ENCODE assay signal across 12 cellular contexts in genomic region chr2:168198476-168199192, GRCh38. TPM values are rescaled to one million over a fixed set of nuclear protein-coding genes. Genes with fewer than 3 reads are reported as not detected.
DNase-seq lines count a peak whose midpoint lies in the region; ATAC-seq and TF ChIP-seq lines count a peak whose summit lies in the region.
"Had no signal": no experiment of that assay in that cellular context is flagged by ENCODE, and none has a peak within 500 bp of the region (broad histone marks: within the 10 kb centered on the region; RNA-seq: fewer than 3 reads in every experiment).

No MANE protein-coding gene starts in this region.

- H2AFZ ChIP-seq in SK-N-SH (ENCODE audit: low read depth), result no peak overlapping the region

- 67% methylated on average over 7 of the region's 7 CpGs for WGBS in SK-N-SH (ENCODE audit: low lambda C conversion rate)

- H3K4me1 ChIP-seq in SK-N-SH (ENCODE audit: control insufficient read depth in 1 of 2, insufficient read depth in 2 of 2, low read depth in 1 of 2, low read length in 1 of 2), result peaks cover 8 to 25% of the 10 kb centered on the region in 2 experiments; a peak in 3 of 4 replicates
- peaks cover 0 to 9% (median 0%) of the 10 kb centered on the region in 5 donors for H3K4me1 ChIP-seq in subcutaneous abdominal adipose tissue (ENCODE audit: control insufficient read depth in 5 of 5, insufficient read depth in 5 of 5, low read length in 5 of 5)

- H3K27me3 ChIP-seq in SK-N-SH (ENCODE audit: insufficient read depth) (no peaks in the 10 kb centered on the region), subcutaneous abdominal adipose tissue (ENCODE audit: control insufficient read depth in 5 of 5, insufficient read depth in 4 of 5, low read length in 5 of 5) (no peaks in the 10 kb centered on the region)
- H3K27me3 ChIP-seq: spleen had no signal

- peak; percentile 49 to 55 for ATAC-seq in left cardiac atrium
- no peak for ATAC-seq in Right ventricle myocardium inferior
- ATAC-seq in HG02571 (IDR thresholded peaks at IDR 0.05; ENCODE audit: unreplicated experiment), result no peak
- ATAC-seq in GM18861 (IDR thresholded peaks at IDR 0.05; ENCODE audit: unreplicated experiment), result no peak
- ATAC-seq: activated naive CD4-positive, alpha-beta T cell treated with anti-CD3 and anti-CD28 coated beads, Interleukin-2, amount 50 U/mL, for 72 hours had no signal

- no peaks in the 10 kb centered on the region for H3K9me2 ChIP-seq in SK-N-SH

- H3K9me3 ChIP-seq in SK-N-SH (no peaks in the 10 kb centered on the region), subcutaneous abdominal adipose tissue (ENCODE audit: control insufficient read depth in 5 of 5, low read length in 5 of 5) (no peaks in the 10 kb centered on the region)
- H3K9me3 ChIP-seq: spleen had no signal

- H3K9ac ChIP-seq in SK-N-SH (no peak overlapping the region), subcutaneous abdominal adipose tissue (ENCODE audit: low read length in 5 of 5) (no peak overlapping the region)

- H3K79me2 ChIP-seq in SK-N-SH (ENCODE audit: insufficient read depth), result peaks cover 94% of the 10 kb centered on the region

- no peak for TF ChIP-seq CTCF in SK-N-SH (IDR thresholded peaks at IDR 0.05)
- TF ChIP-seq CTCF in fibroblast of mammary gland (conservative IDR thresholded peaks at IDR 0.05; ENCODE audit: control insufficient read depth, insufficient read depth, low read depth, low read length), result no peak
- TF ChIP-seq CTCF in coronary artery (IDR thresholded peaks at IDR 0.05), result no peak

- H3K4me3 ChIP-seq in SK-N-SH (ENCODE audit: low read depth in 2 of 2, low read length in 1 of 2) (no peak overlapping the region), fibroblast of mammary gland (ENCODE audit: control insufficient read depth, low read depth, low read length) (no peak overlapping the region), subcutaneous abdominal adipose tissue (ENCODE audit: low read depth in 1 of 5, low read length in 5 of 5) (no peak overlapping the region), coronary artery (no peak overlapping the region)
- H3K4me3 ChIP-seq: spleen had no signal

- POLR2A ChIA-PET in SK-N-SH (lab: Yijun Ruan, JAX), result no interaction called here

- CTCF ChIA-PET in SK-N-SH (lab: Yijun Ruan, JAX), result interaction anchor here (0.7 kb wide), 1 partner anchor 8 kb away, joined by 3 read pairs; no protein-coding TSS in a partner anchor

- no peak for TF ChIP-seq EP300 in SK-N-SH (IDR thresholded peaks at IDR 0.05; ENCODE audit: borderline replicate concordance in 1 of 2, low read depth in 1 of 2, low read length in 1 of 2)

- H3F3A ChIP-seq in SK-N-SH (replicated peaks; ENCODE audit: insufficient read depth), result no peaks in the 10 kb centered on the region

- H4K20me1 ChIP-seq in SK-N-SH (ENCODE audit: insufficient read depth), result peaks cover 25% of the 10 kb centered on the region

- DNase-seq in left cardiac atrium (no peak), Right ventricle myocardium inferior (ENCODE audit: missing footprints) (no peak), SK-N-SH (no peak), fibroblast of mammary gland (ENCODE audit: low read depth) (peak; percentile 84), coronary artery (ENCODE audit: low spot score) (no peak)
- DNase-seq: activated CD4-positive, CD25-positive, alpha-beta regulatory T cell; NCI-H1092 treated with DMSO at 0.1 percent for 48 hours; spleen had no signal

- no peak for TF ChIP-seq RAD21 in SK-N-SH (IDR thresholded peaks at IDR 0.05; ENCODE audit: low read length)

- H3K36me3 ChIP-seq in SK-N-SH (replicated peaks in 1 of 2; ENCODE audit: control insufficient read depth in 1 of 2, insufficient read depth in 2 of 2, low read length in 1 of 2) (no peaks in the 10 kb centered on the region), subcutaneous abdominal adipose tissue (ENCODE audit: control insufficient read depth in 5 of 5, insufficient read depth in 5 of 5, low read length in 5 of 5) (no peaks in the 10 kb centered on the region)
- H3K36me3 ChIP-seq: spleen had no signal

- H3K27ac ChIP-seq in SK-N-SH (ENCODE audit: low read depth in 2 of 2, low read length in 1 of 2) (0 out of 4 replicates have a peak overlapping the region, but pooled peaks of 1 of the 2 experiments have one; percentile 1), subcutaneous abdominal adipose tissue (ENCODE audit: low read depth, low read length) (peak overlapping the region; percentile 54), coronary artery (no peak overlapping the region)
- H3K27ac ChIP-seq: spleen had no signal

- intact Hi-C loops in left cardiac atrium (cut with DNase I) (no loop called here), Right ventricle myocardium inferior (cut with DNase I) (no loop called here)

- H3K4me2 ChIP-seq in SK-N-SH, result no peak overlapping the region

TF ChIP-seq in SK-N-SH, 30 proteins besides CTCF, POLR2A, EP300 and RAD21:
- TF ChIP-seq FOSL2 (IDR thresholded peaks at IDR 0.05; ENCODE audit: borderline replicate concordance, low read depth), result peak; percentile 31; the same call in 1 of the 2 replicates
- TF ChIP-seq RFX5 (IDR thresholded peaks at IDR 0.05; ENCODE audit: low read length), result no peak
- peak; percentile 62 for TF ChIP-seq TCF12 (IDR thresholded peaks at IDR 0.05)

RNA-seq across cellular contexts. Expression of gene STK39, which starts 48.8 kb away (rescaled TPM):
- total RNA-seq in left cardiac atrium, result 10 to 100 TPM; 12.3 to 14.1 TPM
- total RNA-seq in Right ventricle myocardium inferior, result 17.7 TPM
- 9.6 and 12.3 TPM in 2 replicates for polyA plus RNA-seq in SK-N-SH (2012; rRNA removed)
- 15.1 and 20.5 TPM in 2 replicates for polyA plus RNA-seq in SK-N-SH (2012; cell fraction: cytosol; rRNA removed)
- 4.0 and 8.4 TPM in 2 replicates for polyA plus RNA-seq in SK-N-SH (2012; cell fraction: nucleus; rRNA removed)

Comparison
In these comparisons a context has a peak if more than half of its experiments do, and no peak if none do; other contexts are left out.
1. ATAC-seq: peak in left cardiac atrium (2 of 2); none in Right ventricle myocardium inferior (single experiment), HG02571 (single experiment) and GM18861 (single experiment).